ENCODE assay signal across 1 cellular context in the genomic region with DNA sequence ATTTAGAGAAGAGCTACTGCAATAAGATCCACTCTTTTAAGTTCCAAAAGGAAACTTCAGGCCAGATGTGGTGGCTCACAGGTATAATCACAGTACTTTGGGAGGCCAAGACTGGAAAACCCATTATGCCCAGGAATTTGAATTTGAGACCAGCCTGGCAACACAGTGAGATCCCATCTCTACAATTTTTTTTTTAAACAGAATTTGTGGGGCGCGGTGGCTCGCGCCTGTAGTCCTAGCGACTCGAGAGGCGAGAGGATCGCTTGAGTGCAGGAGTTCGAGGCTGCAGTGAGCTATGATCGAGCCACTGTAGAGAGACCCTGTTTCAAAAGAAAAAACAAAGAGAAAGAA.
TF ChIP-seq lines count a peak whose summit lies in the region.

No MANE protein-coding gene starts in this region.

TF ChIP-seq in GM12878, 131 proteins besides CTCF, POLR2A, EP300 and RAD21 (continued from another document):
- TF ChIP-seq, protein P1, sequence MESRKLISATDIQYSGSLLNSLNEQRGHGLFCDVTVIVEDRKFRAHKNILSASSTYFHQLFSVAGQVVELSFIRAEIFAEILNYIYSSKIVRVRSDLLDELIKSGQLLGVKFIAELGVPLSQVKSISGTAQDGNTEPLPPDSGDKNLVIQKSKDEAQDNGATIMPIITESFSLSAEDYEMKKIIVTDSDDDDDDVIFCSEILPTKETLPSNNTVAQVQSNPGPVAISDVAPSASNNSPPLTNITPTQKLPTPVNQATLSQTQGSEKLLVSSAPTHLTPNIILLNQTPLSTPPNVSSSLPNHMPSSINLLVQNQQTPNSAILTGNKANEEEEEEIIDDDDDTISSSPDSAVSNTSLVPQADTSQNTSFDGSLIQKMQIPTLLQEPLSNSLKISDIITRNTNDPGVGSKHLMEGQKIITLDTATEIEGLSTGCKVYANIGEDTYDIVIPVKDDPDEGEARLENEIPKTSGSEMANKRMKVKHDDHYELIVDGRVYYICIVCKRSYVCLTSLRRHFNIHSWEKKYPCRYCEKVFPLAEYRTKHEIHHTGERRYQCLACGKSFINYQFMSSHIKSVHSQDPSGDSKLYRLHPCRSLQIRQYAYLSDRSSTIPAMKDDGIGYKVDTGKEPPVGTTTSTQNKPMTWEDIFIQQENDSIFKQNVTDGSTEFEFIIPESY (IDR thresholded peaks at IDR 0.05): no peak
- TF ChIP-seq, protein P2, sequence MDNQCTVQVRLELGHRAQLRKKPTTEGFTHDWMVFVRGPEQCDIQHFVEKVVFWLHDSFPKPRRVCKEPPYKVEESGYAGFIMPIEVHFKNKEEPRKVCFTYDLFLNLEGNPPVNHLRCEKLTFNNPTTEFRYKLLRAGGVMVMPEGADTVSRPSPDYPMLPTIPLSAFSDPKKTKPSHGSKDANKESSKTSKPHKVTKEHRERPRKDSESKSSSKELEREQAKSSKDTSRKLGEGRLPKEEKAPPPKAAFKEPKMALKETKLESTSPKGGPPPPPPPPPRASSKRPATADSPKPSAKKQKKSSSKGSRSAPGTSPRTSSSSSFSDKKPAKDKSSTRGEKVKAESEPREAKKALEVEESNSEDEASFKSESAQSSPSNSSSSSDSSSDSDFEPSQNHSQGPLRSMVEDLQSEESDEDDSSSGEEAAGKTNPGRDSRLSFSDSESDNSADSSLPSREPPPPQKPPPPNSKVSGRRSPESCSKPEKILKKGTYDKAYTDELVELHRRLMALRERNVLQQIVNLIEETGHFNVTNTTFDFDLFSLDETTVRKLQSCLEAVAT (IDR thresholded peaks at IDR 0.05): peak; percentile 47
- TF ChIP-seq BCL11A (IDR thresholded peaks at IDR 0.05; ENCODE audit: low read depth, low read length): no peak
